1 cellular context compared by ENCODE assay signal in the genomic region with DNA sequence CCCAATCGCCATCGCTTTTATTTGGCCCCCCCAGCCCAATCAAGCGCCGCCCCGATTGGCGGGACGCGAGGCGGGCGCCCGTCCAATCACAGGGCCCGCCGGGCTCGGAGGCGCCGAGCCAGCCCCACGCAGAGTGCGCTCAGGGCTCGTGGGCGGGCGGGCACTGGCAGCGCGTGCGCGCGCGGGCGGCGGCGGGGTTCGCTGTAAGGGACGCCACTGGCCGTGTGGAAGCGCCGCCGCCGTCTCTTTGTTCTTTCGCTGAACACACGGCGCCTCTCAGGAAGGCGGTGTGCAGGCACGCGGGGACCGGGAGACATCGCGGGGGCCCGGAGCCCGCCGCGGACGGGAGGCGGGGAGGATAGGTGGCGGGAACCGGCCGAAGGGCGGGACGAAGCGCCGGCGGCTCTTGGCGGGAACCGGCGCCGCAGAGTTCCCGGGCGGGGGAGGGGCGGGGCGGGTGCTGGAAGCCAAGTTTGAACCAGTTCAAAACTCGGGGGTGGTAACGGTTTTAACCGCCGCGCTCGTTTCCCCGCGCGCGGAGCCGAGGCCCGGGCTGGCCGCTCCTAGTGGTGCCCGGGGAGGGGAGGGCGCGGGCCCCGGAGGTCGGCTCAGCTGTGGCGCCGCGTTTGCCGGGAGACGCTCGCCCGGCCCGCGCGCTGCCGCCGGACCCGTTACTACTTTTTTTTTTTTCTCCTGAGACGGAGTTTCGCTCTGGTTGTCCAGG.
TF ChIP-seq lines count a peak whose summit lies in the region.

No MANE protein-coding gene starts in this region.

TF ChIP-seq in HEK293, 187 proteins besides CTCF, POLR2A, EP300 and RAD21 (continued from another document):
- TF ChIP-seq ZNF426 (tag by site-specific recombination; IDR thresholded peaks at IDR 0.05) (no peak), ZNF341 (tag by site-specific recombination; IDR thresholded peaks at IDR 0.05; ENCODE audit: low read depth) (peak; percentile 86), ZSCAN16 (tag by site-specific recombination; IDR thresholded peaks at IDR 0.05) (no peak), ZNF664 (tag by site-specific recombination; IDR thresholded peaks at IDR 0.05) (no peak), YY2 (tag by site-specific recombination; IDR thresholded peaks at IDR 0.05) (no peak), ZNF660 (tag by site-specific recombination; IDR thresholded peaks at IDR 0.05) (peak; percentile 29), ZNF184 (tag by site-specific recombination; IDR thresholded peaks at IDR 0.05) (peak; percentile 63; the same call in 1 of the 2 replicates), HOXC10 (CRISPR knock-in tag; IDR thresholded peaks at IDR 0.05) (peak; percentile 97), ZIC2 (tag by site-specific recombination; IDR thresholded peaks at IDR 0.05) (peak; percentile 43; the same call in 1 of the 2 replicates), ZNF223 (tag by site-specific recombination; IDR thresholded peaks at IDR 0.05) (no peak), ZNF394 (tag by site-specific recombination; IDR thresholded peaks at IDR 0.05; ENCODE audit: borderline replicate concordance) (0 out of 2 replicates have a peak, but pooled peaks have one; percentile 19), ZNF626 (tag by site-specific recombination; IDR thresholded peaks at IDR 0.05) (no peak), ZNF624 (tag by site-specific recombination; IDR thresholded peaks at IDR 0.05) (no peak), ZNF138 (tag by site-specific recombination; IDR thresholded peaks at IDR 0.05; ENCODE audit: borderline replicate concordance) (no peak), KLF7 (tag by site-specific recombination; IDR thresholded peaks at IDR 0.05; ENCODE audit: borderline replicate concordance) (peak; percentile 87; the same call in 1 of the 2 replicates), ZNF112 (tag by site-specific recombination; IDR thresholded peaks at IDR 0.05) (no peak), ZNF335 (tag by site-specific recombination; conservative IDR thresholded peaks at IDR 0.05) (peak; percentile 34; the same call in 1 of the 2 replicates), ZNF785 (tag by site-specific recombination; IDR thresholded peaks at IDR 0.05) (no peak), GLI4 (tag by site-specific recombination; IDR thresholded peaks at IDR 0.05) (0 out of 2 replicates have a peak, but pooled peaks have one; percentile 29), KLF8 (tag by site-specific recombination; IDR thresholded peaks at IDR 0.05) (peak; percentile 97), ZNF350 (tag by site-specific recombination; IDR thresholded peaks at IDR 0.05) (no peak), ZNF76 (tag by site-specific recombination; IDR thresholded peaks at IDR 0.05; ENCODE audit: borderline replicate concordance, low read depth) (peak; percentile 78; the same call in 1 of the 2 replicates)
- TF ChIP-seq, protein P1, sequence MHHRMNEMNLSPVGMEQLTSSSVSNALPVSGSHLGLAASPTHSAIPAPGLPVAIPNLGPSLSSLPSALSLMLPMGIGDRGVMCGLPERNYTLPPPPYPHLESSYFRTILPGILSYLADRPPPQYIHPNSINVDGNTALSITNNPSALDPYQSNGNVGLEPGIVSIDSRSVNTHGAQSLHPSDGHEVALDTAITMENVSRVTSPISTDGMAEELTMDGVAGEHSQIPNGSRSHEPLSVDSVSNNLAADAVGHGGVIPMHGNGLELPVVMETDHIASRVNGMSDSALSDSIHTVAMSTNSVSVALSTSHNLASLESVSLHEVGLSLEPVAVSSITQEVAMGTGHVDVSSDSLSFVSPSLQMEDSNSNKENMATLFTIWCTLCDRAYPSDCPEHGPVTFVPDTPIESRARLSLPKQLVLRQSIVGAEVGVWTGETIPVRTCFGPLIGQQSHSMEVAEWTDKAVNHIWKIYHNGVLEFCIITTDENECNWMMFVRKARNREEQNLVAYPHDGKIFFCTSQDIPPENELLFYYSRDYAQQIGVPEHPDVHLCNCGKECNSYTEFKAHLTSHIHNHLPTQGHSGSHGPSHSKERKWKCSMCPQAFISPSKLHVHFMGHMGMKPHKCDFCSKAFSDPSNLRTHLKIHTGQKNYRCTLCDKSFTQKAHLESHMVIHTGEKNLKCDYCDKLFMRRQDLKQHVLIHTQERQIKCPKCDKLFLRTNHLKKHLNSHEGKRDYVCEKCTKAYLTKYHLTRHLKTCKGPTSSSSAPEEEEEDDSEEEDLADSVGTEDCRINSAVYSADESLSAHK (tag by site-specific recombination; IDR thresholded peaks at IDR 0.05): peak; percentile 28; the same call in 1 of the 2 replicates
TF ChIP-seq in HEK293: peak in this region for 66.
